In the genomic region with DNA sequence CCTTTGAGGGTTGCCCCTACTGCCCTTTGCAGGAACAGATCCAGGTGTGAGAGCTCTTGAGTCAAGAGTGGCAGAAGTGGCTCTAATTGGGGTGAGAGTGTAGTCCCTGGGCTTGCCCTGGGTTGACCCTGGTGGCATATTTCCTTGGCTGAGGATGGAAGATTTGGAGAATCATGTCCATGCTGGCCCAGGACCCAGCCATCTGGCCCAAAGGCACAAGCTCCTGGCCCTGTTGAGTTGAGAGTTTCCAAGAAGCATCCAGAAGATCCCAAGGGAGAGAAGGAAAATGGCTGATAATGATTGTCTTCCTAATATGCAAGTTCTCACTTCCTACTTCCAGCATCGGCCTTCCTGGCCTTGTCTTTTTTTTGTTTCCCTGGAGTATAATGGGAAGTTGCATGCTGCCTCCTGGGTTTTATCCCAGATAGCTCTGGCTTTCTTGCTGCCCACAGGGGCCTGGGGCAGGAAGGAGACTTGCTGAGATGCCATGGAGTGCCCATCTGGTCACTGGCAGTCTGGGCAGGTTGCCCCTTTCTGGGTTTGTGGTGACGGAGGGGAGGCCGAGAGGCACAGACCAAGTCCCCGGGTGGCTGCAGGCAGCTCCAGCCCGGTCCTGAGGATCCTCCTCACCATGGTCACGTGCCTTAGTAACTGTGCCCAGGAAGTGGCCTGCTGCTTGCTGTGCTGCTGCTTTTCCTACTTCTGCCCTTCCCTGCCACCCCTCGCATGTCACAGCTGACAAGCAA, we compare ENCODE assay signal across 8 cellular contexts. TPM values are rescaled to one million over a fixed set of nuclear protein-coding genes. Genes with fewer than 3 reads are reported as not detected.
A peak's percentile ranks its signal among the peaks of the same experiment; 100 is the strongest.
DNase-seq lines count a peak whose midpoint lies in the region; ATAC-seq and TF ChIP-seq lines count a peak whose summit lies in the region.

No MANE protein-coding gene starts in this region.

- H3K4me1 Mint-ChIP-seq in activated CD4-positive, alpha-beta memory T cell treated with anti-CD3 and anti-CD28 coated beads, Interleukin-2, amount 10 ng/mL, durations not matched to agents 7 days and 5 days, result peaks cover 87% of the 10 kb centered on the region
- peaks cover 70% of the 10 kb centered on the region for H3K4me1 Mint-ChIP-seq in stimulated activated effector memory CD8-positive, alpha-beta T cell treated with anti-CD3 and anti-CD28 coated beads, Interleukin-12 subunit alpha, Interleukin-12 subunit beta, amount 100 ng/mL, for 72 hours

- H3K4me3 Mint-ChIP-seq in activated CD4-positive, alpha-beta memory T cell treated with anti-CD3 and anti-CD28 coated beads, Interleukin-2, amount 10 ng/mL, durations not matched to agents 7 days and 5 days, result no peak overlapping the region
- no peak overlapping the region for H3K4me3 Mint-ChIP-seq in stimulated activated effector memory CD8-positive, alpha-beta T cell treated with anti-CD3 and anti-CD28 coated beads, Interleukin-12 subunit alpha, Interleukin-12 subunit beta, amount 100 ng/mL, for 72 hours

- H3K4me3 ChIP-seq in foreskin fibroblast (ENCODE audit: low read depth in 1 of 2, low read length in 2 of 2), result no peak overlapping the region
- H3K4me3 ChIP-seq in testis, result no peak overlapping the region

- DNase-seq in activated CD4-positive, alpha-beta memory T cell treated with anti-CD3 and anti-CD28 coated beads, Interleukin-2, amount 10 ng/mL, durations not matched to agents 7 days and 5 days, result no peak
- DNase-seq in left cardiac atrium, result no peak
- no peak for DNase-seq in stimulated activated effector memory CD8-positive, alpha-beta T cell treated with anti-CD3 and anti-CD28 coated beads, Interleukin-12 subunit alpha, Interleukin-12 subunit beta, amount 100 ng/mL, for 72 hours (ENCODE audit: low spot score in 2 of 2)
- no peak for DNase-seq in foreskin fibroblast
- DNase-seq in cortex of kidney (lab: John Stamatoyannopoulos, UW), result no peak
- DNase-seq in testis, result no peak

- intact Hi-C loops in left cardiac atrium (cut with DNase I) (loop anchor here in 1 of 2 donors (2.0 kb wide), 1 partner anchor 39 kb away; no protein-coding TSS in a partner anchor), testis (cut with DNase I; ENCODE audit: low total_unique reads) (no loop called here)

- TF ChIP-seq RAD21 in Ishikawa (IDR thresholded peaks at IDR 0.05; ENCODE audit: low read depth), result no peak

- H3K27ac Mint-ChIP-seq in activated CD4-positive, alpha-beta memory T cell treated with anti-CD3 and anti-CD28 coated beads, Interleukin-2, amount 10 ng/mL, durations not matched to agents 7 days and 5 days, result peak overlapping the region; percentile 88
- H3K27ac Mint-ChIP-seq in stimulated activated effector memory CD8-positive, alpha-beta T cell treated with anti-CD3 and anti-CD28 coated beads, Interleukin-12 subunit alpha, Interleukin-12 subunit beta, amount 100 ng/mL, for 72 hours, result peak overlapping the region; percentile 95

- no peaks in the 10 kb centered on the region for H3K27me3 ChIP-seq in testis

- no peak for TF ChIP-seq EP300 in Ishikawa (IDR thresholded peaks at IDR 0.05; ENCODE audit: borderline replicate concordance)

- POLR2A ChIA-PET in activated CD4-positive, alpha-beta memory T cell treated with anti-CD3 and anti-CD28 coated beads, Interleukin-2, amount 10 ng/mL, durations not matched to agents 7 days and 5 days (lab: Charles Lee), result interaction anchor here (1.0 to 1.4 kb wide), 2 partner anchors 17 to 44 kb away, joined by 3 read pairs; no protein-coding TSS in a partner anchor

- CTCF ChIA-PET in activated CD4-positive, alpha-beta memory T cell treated with anti-CD3 and anti-CD28 coated beads, Interleukin-2, amount 10 ng/mL, durations not matched to agents 7 days and 5 days (lab: Charles Lee), result interaction anchor here (3.1 kb wide), 1 partner anchor 15 kb away, joined by 15 read pairs; no protein-coding TSS in a partner anchor

- no peaks in the 10 kb centered on the region for H3K36me3 ChIP-seq in testis (ENCODE audit: low read depth, missing control alignments)

- no peak overlapping the region for H3K27ac ChIP-seq in testis

- ATAC-seq in left cardiac atrium, result peak; percentile 2 to 41
- no peak for ATAC-seq in stimulated activated effector memory CD8-positive, alpha-beta T cell treated with anti-CD3 and anti-CD28 coated beads, Interleukin-12 subunit alpha, Interleukin-12 subunit beta, amount 100 ng/mL, for 72 hours
- no peak for ATAC-seq in HG02588 (IDR thresholded peaks at IDR 0.05; ENCODE audit: unreplicated experiment)

- H3K9me3 ChIP-seq in testis, result no peaks in the 10 kb centered on the region

- peaks cover 69% of the 10 kb centered on the region for H3K36me3 Mint-ChIP-seq in activated CD4-positive, alpha-beta memory T cell treated with anti-CD3 and anti-CD28 coated beads, Interleukin-2, amount 10 ng/mL, durations not matched to agents 7 days and 5 days (ENCODE audit: low read depth)
- H3K36me3 Mint-ChIP-seq in stimulated activated effector memory CD8-positive, alpha-beta T cell treated with anti-CD3 and anti-CD28 coated beads, Interleukin-12 subunit alpha, Interleukin-12 subunit beta, amount 100 ng/mL, for 72 hours, result peaks cover 100% of the 10 kb centered on the region

- no peaks in the 10 kb centered on the region for H3K27me3 Mint-ChIP-seq in activated CD4-positive, alpha-beta memory T cell treated with anti-CD3 and anti-CD28 coated beads, Interleukin-2, amount 10 ng/mL, durations not matched to agents 7 days and 5 days

- no peak for TF ChIP-seq CTCF in foreskin fibroblast (IDR thresholded peaks at IDR 0.05; ENCODE audit: low read depth, low read length)
- TF ChIP-seq CTCF in testis (IDR thresholded peaks at IDR 0.05), result no peak

- peaks cover 19% of the 10 kb centered on the region for H3K4me1 ChIP-seq in testis

- TF ChIP-seq POLR2A in testis (IDR thresholded peaks at IDR 0.05), result no peak

- H3K9me3 Mint-ChIP-seq in activated CD4-positive, alpha-beta memory T cell treated with anti-CD3 and anti-CD28 coated beads, Interleukin-2, amount 10 ng/mL, durations not matched to agents 7 days and 5 days, result no peaks in the 10 kb centered on the region
- H3K9me3 Mint-ChIP-seq in stimulated activated effector memory CD8-positive, alpha-beta T cell treated with anti-CD3 and anti-CD28 coated beads, Interleukin-12 subunit alpha, Interleukin-12 subunit beta, amount 100 ng/mL, for 72 hours, result no peaks in the 10 kb centered on the region

- WGBS in testis, 2 donors, result 55 to 60% methylated on average over 5 to 7 of the region's 7 CpGs

TF ChIP-seq in Ishikawa, 13 proteins besides CTCF, POLR2A, EP300 and RAD21:
- TF ChIP-seq FOXM1 (IDR thresholded peaks at IDR 0.05; ENCODE audit: borderline replicate concordance, low read depth), result no peak
- TF ChIP-seq, protein P1, sequence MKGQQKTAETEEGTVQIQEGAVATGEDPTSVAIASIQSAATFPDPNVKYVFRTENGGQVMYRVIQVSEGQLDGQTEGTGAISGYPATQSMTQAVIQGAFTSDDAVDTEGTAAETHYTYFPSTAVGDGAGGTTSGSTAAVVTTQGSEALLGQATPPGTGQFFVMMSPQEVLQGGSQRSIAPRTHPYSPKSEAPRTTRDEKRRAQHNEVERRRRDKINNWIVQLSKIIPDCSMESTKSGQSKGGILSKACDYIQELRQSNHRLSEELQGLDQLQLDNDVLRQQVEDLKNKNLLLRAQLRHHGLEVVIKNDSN (IDR thresholded peaks at IDR 0.05), result peak; percentile 65
- no peak for TF ChIP-seq CEBPB (IDR thresholded peaks at IDR 0.05)
- TF ChIP-seq EGR1 (IDR thresholded peaks at IDR 0.05), result no peak

RNA-seq across cellular contexts. Expression of a gene that starts 55.3 kb away (rescaled TPM):
- total RNA-seq in activated CD4-positive, alpha-beta memory T cell treated with anti-CD3 and anti-CD28 coated beads, Interleukin-2, amount 10 ng/mL, durations not matched to agents 7 days and 5 days, result 100 to 1,000 TPM; 368 to 376 TPM
- 100 to 1,000 TPM; 173 to 284 TPM for total RNA-seq in left cardiac atrium
- total RNA-seq in testis, result 100 to 1,000 TPM; 500 to 530 TPM
- 341 TPM for polyA plus RNA-seq in testis (ENCODE audit: insufficient read depth, low read depth, low replicate concordance)

Comparison
In these comparisons a context has a peak if more than half of its experiments do, and no peak if none do; other contexts are left out.
1. ATAC-seq: peak in left cardiac atrium (2 of 2); none in stimulated activated effector memory CD8-positive, alpha-beta T cell treated with anti-CD3 and anti-CD28 coated beads, Interleukin-12 subunit alpha, Interleukin-12 subunit beta, amount 100 ng/mL, for 72 hours (single experiment) and HG02588 (single experiment).